In the genomic region with DNA sequence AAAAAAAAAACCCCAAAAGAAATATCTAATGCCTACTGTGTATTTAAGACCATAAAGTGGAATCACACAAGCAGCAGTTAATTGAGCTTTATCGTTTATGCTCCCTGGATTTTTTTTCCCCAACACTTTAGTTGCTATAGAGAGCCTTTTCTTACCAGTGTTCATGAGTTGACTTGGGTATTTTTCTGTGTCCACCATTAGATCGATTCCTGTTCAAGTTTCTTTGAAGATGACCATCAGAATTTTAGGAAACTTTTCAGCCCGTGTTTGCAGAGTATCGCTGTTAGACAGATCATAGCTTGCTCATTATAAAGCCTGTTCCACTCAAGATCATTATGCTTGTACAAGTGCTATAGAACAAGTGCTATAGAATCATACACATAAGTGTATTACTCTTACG, we compare ENCODE assay signal across 8 cellular contexts. TPM values are rescaled to one million over a fixed set of nuclear protein-coding genes. Genes with fewer than 3 reads are reported as not detected.
A peak's percentile ranks its signal among the peaks of the same experiment; 100 is the strongest.
DNase-seq lines count a peak whose midpoint lies in the region; ATAC-seq, FAIRE-seq and TF ChIP-seq lines count a peak whose summit lies in the region.

No MANE protein-coding gene starts in this region.

- peaks cover 0 to 5% (median 0%) of the 10 kb centered on the region in 4 donors for H3K4me1 ChIP-seq in Peyer's patch
- H3K4me1 ChIP-seq in small intestine (ENCODE audit: control insufficient read depth in 2 of 2, insufficient read depth in 1 of 2, low read depth in 1 of 2, low read length in 1 of 2), result no peaks in the 10 kb centered on the region

- H3K27ac ChIP-seq in Peyer's patch, result peak overlapping the region; percentile 92 to 99 (median 94)
- H3K27ac ChIP-seq in small intestine (ENCODE audit: low read depth in 1 of 2, low read length in 1 of 2), result peak overlapping the region in 1 of 2 donors; percentile 92

- peak; percentile 1 for ATAC-seq in GM19043 (IDR thresholded peaks at IDR 0.05; ENCODE audit: low read depth, unreplicated experiment)

- DNase-seq in Peyer's patch, result no peak
- DNase-seq in fibroblast of the aortic adventitia (ENCODE audit: low read depth), result no peak
- DNase-seq in small intestine, result peak; percentile 31
- DNase-seq in NCI-H2107 (lab: John Stamatoyannopoulos, UW), result no peak
- DNase-seq in NCI-H524 treated with DMSO at 0.1 percent for 48 hours (lab: John Stamatoyannopoulos, UW), result no peak
- DNase-seq in anterior cingulate cortex (lab: John Stamatoyannopoulos, UW), result no peak
- no peak for DNase-seq in DMS 273 treated with DMSO at 0.1 percent for 48 hours (lab: John Stamatoyannopoulos, UW)

- H3K36me3 ChIP-seq in Peyer's patch, result no peaks in the 10 kb centered on the region
- no peaks in the 10 kb centered on the region for H3K36me3 ChIP-seq in small intestine (ENCODE audit: control insufficient read depth in 2 of 2, insufficient read depth in 2 of 2, low read length in 2 of 2)

- no peak for FAIRE-seq in small intestine (lab: Jason Lieb, UNC)

- TF ChIP-seq CTCF in Peyer's patch (IDR thresholded peaks at IDR 0.05), result no peak
- no peak for TF ChIP-seq CTCF in fibroblast of the aortic adventitia (IDR thresholded peaks at IDR 0.05; ENCODE audit: insufficient read depth, low read length)

- H3K9me3 ChIP-seq in Peyer's patch, result no peaks in the 10 kb centered on the region
- no peaks in the 10 kb centered on the region for H3K9me3 ChIP-seq in small intestine (ENCODE audit: control insufficient read depth, low read depth)

- WGBS in small intestine, 3 donors, result 8 to 21% (median 15%) methylated on average over 5 of the region's 5 CpGs

- H3K27me3 ChIP-seq in Peyer's patch (no peaks in the 10 kb centered on the region), small intestine (ENCODE audit: control insufficient read depth in 2 of 2, insufficient read depth in 2 of 2, low read length in 2 of 2) (no peaks in the 10 kb centered on the region)

- no peak for TF ChIP-seq POLR2A in Peyer's patch (IDR thresholded peaks at IDR 0.05)

- peak overlapping the region; percentile 85 to 97 (median 90) for H3K4me3 ChIP-seq in Peyer's patch
- peak overlapping the region; percentile 77 for H3K4me3 ChIP-seq in fibroblast of the aortic adventitia (ENCODE audit: low read depth, low read length)
- H3K4me3 ChIP-seq in small intestine (ENCODE audit: low read depth in 1 of 2, low read length in 2 of 2), result peak overlapping the region in 1 of 2 donors; percentile 99

RNA-seq across cellular contexts. Expression of gene RALGPS2, which starts 1.5 kb away (rescaled TPM):
- total RNA-seq in Peyer's patch, result 100 to 1,000 TPM in 1 of 4 donors, 10 to 100 TPM in 3; 25.8 to 102 (median 40.6) TPM
- total RNA-seq in fibroblast of the aortic adventitia (ENCODE audit: low replicate concordance), result 39.2 and 74.7 TPM in 2 replicates
- polyA plus RNA-seq in small intestine, result 1 to 10 TPM; 5.2 to 8.3 (median 5.4) TPM
